ENCODE assay signal across 11 cellular contexts in the genomic region with DNA sequence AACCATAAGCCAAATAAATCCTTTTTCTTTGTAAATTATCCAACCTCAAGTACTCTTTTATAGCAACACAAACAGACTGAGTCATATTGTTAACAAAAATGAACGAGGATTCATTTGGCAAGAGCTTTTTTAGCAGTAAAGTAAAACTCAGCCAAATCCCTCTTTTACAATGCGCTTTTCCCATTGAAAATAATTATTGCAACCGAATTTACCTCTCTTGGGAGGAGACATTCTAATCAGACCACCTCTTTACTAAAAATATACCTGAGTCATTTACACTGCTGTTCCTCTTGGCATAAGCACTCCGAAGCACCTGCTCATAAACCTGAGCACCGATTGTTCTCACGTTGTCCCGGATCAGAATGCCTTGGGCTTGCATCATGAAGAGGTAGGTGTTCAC. TPM values are rescaled to one million over a fixed set of nuclear protein-coding genes. Genes with fewer than 3 reads are reported as not detected.
DNase-seq lines count a peak whose midpoint lies in the region; ATAC-seq and TF ChIP-seq lines count a peak whose summit lies in the region.
"Had no signal": no experiment of that assay in that cellular context is flagged by ENCODE, and none has a peak within 500 bp of the region (broad histone marks: within the 10 kb centered on the region; RNA-seq: fewer than 3 reads in every experiment).

No MANE protein-coding gene starts in this region.

- no peak for ATAC-seq in GM21786 (IDR thresholded peaks at IDR 0.05; ENCODE audit: unreplicated experiment)
- ATAC-seq: activated CD8-positive, alpha-beta memory T cell treated with anti-CD3 and anti-CD28 coated beads, Interleukin-2, amount 10 ng/mL, durations not matched to agents 7 days and 5 days had no signal

- H3K36me3 Mint-ChIP-seq in CD14-positive monocyte (peaks cover 43 to 63% of the 10 kb centered on the region in 2 donors), nephron progenitor cell (ENCODE audit: low read depth) (peaks cover 41% of the 10 kb centered on the region)

- intact Hi-C loops in CD14-positive monocyte (cut with micrococcal nuclease) = no loop called here

- H3K9me3 Mint-ChIP-seq in CD14-positive monocyte (peaks cover 0 to 3% (median 0%) of the 10 kb centered on the region in 7 donors), nephron progenitor cell (no peaks in the 10 kb centered on the region)
- H3K9me3 Mint-ChIP-seq: activated naive CD8-positive, alpha-beta T cell treated with anti-CD3 and anti-CD28 coated beads, Interleukin-2, amount 10 ng/mL, durations not matched to agents 7 days and 5 days had no signal

- no peak for TF ChIP-seq CTCF in CD14-positive monocyte (IDR thresholded peaks at IDR 0.05)
- no peak for TF ChIP-seq CTCF in nephron progenitor cell (IDR thresholded peaks at IDR 0.05)

- peak overlapping the region in 4 of 7 donors; percentile 58 to 77 (median 60) for H3K27ac Mint-ChIP-seq in CD14-positive monocyte
- peak overlapping the region; percentile 11 for H3K27ac Mint-ChIP-seq in nephron progenitor cell
- H3K27ac Mint-ChIP-seq: activated CD8-positive, alpha-beta memory T cell treated with anti-CD3 and anti-CD28 coated beads, Interleukin-2, amount 10 ng/mL, durations not matched to agents 7 days and 5 days; activated naive CD8-positive, alpha-beta T cell treated with anti-CD3 and anti-CD28 coated beads, Interleukin-2, amount 10 ng/mL, durations not matched to agents 7 days and 5 days had no signal

- peaks cover 28% of the 10 kb centered on the region for H3K4me1 Mint-ChIP-seq in CD14-positive monocyte
- H3K4me1 Mint-ChIP-seq in nephron progenitor cell = peaks cover 6% of the 10 kb centered on the region

- H3K4me3 Mint-ChIP-seq in CD14-positive monocyte (no peak overlapping the region), nephron progenitor cell (no peak overlapping the region)
- H3K4me3 Mint-ChIP-seq: activated CD8-positive, alpha-beta memory T cell treated with anti-CD3 and anti-CD28 coated beads, Interleukin-2, amount 10 ng/mL, durations not matched to agents 7 days and 5 days; activated naive CD8-positive, alpha-beta T cell treated with anti-CD3 and anti-CD28 coated beads, Interleukin-2, amount 10 ng/mL, durations not matched to agents 7 days and 5 days had no signal

- DNase-seq in CD14-positive monocyte (ENCODE audit: low spot score) = no peak
- DNase-seq in NCI-H1436 treated with DMSO at 0.1 percent for 48 hours (lab: John Stamatoyannopoulos, UW) = peak; percentile 90
- DNase-seq in cerebellar cortex (ENCODE audit: low spot score) = peak; percentile 75
- DNase-seq in nephron progenitor cell = no peak
- DNase-seq in activated naive CD4-positive, alpha-beta T cell treated with Interleukin-2 at 50 U/mL for 16 hours = no peak
- no peak for DNase-seq in NCI-H69 (lab: John Stamatoyannopoulos, UW)
- no peak for DNase-seq in germinal center (ENCODE audit: low spot score)
- DNase-seq: activated CD8-positive, alpha-beta memory T cell treated with anti-CD3 and anti-CD28 coated beads, Interleukin-2, amount 10 ng/mL, durations not matched to agents 7 days and 5 days; activated naive CD8-positive, alpha-beta T cell treated with anti-CD3 and anti-CD28 coated beads, Interleukin-2, amount 10 ng/mL, durations not matched to agents 7 days and 5 days; NCI-H1930 had no signal

- peaks cover 0 to 5% (median 0%) of the 10 kb centered on the region in 3 donors for H3K27me3 Mint-ChIP-seq in CD14-positive monocyte (ENCODE audit: low read depth in 3 of 3)
- no peaks in the 10 kb centered on the region for H3K27me3 Mint-ChIP-seq in nephron progenitor cell (ENCODE audit: low read depth, poor library complexity)
- H3K27me3 Mint-ChIP-seq: activated CD8-positive, alpha-beta memory T cell treated with anti-CD3 and anti-CD28 coated beads, Interleukin-2, amount 10 ng/mL, durations not matched to agents 7 days and 5 days; activated naive CD8-positive, alpha-beta T cell treated with anti-CD3 and anti-CD28 coated beads, Interleukin-2, amount 10 ng/mL, durations not matched to agents 7 days and 5 days had no signal

RNA-seq across cellular contexts. Expression of a gene that starts 57.4 kb away (rescaled TPM):
- polyA plus RNA-seq in CD14-positive monocyte = 1 to 10 TPM; 2.4 to 2.7 TPM

Comparison
In these comparisons a context has a peak if more than half of its experiments do, and no peak if none do; other contexts are left out.
1. DNase-seq: peak in NCI-H1436 treated with DMSO at 0.1 percent for 48 hours (single experiment) and cerebellar cortex (single experiment); none in CD14-positive monocyte (single experiment), nephron progenitor cell (single experiment), activated naive CD4-positive, alpha-beta T cell treated with Interleukin-2 at 50 U/mL for 16 hours (single experiment), NCI-H69 (single experiment) and germinal center (single experiment).